In genomic region chr6:12401200-12401599, GRCh38 we compare ENCODE assay signal across 22 cellular contexts.
A peak's percentile ranks its signal among the peaks of the same experiment; 100 is the strongest.
DNase-seq lines count a peak whose midpoint lies in the region; ATAC-seq, FAIRE-seq and TF ChIP-seq lines count a peak whose summit lies in the region.
"Had no signal": no experiment of that assay in that cellular context is flagged by ENCODE, and none has a peak within 500 bp of the region (broad histone marks: within the 10 kb centered on the region; RNA-seq: fewer than 3 reads in every experiment).

No MANE protein-coding gene starts in this region.

- TF ChIP-seq POLR2A in HepG2 (IDR thresholded peaks at IDR 0.05; ENCODE audit: insufficient read depth in 1 of 2, low read depth in 2 of 2, low read length in 2 of 2) = no peak
- TF ChIP-seq POLR2A in GM12892 (IDR thresholded peaks at IDR 0.05; ENCODE audit: low read depth, low read length) = no peak

- CTCF ChIA-PET in HepG2 (lab: Yijun Ruan, JAX; ENCODE audit: low intra/inter-chr PET ratio, low total read pairs) = no interaction called here

- intact Hi-C loops in HepG2 (cut with micrococcal nuclease; ENCODE audit: unreplicated experiment) = no loop called here

- no peak overlapping the region for H3K27ac ChIP-seq in liver (ENCODE audit: low read depth in 1 of 2, low read length in 2 of 2)
- no peak overlapping the region for H3K27ac ChIP-seq in HepG2 (ENCODE audit: extremely low read length, insufficient read depth, low read length)

- H3K79me2 ChIP-seq in HepG2 (ENCODE audit: insufficient read depth, low read length) = no peaks in the 10 kb centered on the region

- no peak for TF ChIP-seq EP300 in HepG2 (IDR thresholded peaks at IDR 0.05; ENCODE audit: low read depth in 2 of 2, low read length in 2 of 2)
- TF ChIP-seq EP300 in HepG2 (CRISPR knock-in tag; IDR thresholded peaks at IDR 0.05; ENCODE audit: borderline replicate concordance) = no peak

- no peaks in the 10 kb centered on the region for H3K9me3 ChIP-seq in liver (ENCODE audit: control insufficient read depth in 4 of 4, low read length in 3 of 4)
- H3K9me3 ChIP-seq in HepG2 (ENCODE audit: low read length) = no peaks in the 10 kb centered on the region
- H3K9me3 ChIP-seq: BE2C had no signal

- no peaks in the 10 kb centered on the region for H3K27me3 ChIP-seq in liver (ENCODE audit: control insufficient read depth in 4 of 4, insufficient read depth in 4 of 4, low read length in 3 of 4)
- peaks cover 0 to 1% of the 10 kb centered on the region in 2 experiments; a peak in 1 of 5 replicates for H3K27me3 ChIP-seq in HepG2 (ENCODE audit: control insufficient read depth in 1 of 2, insufficient read depth in 2 of 2, low read length in 2 of 2)
- H3K27me3 ChIP-seq: BE2C had no signal

- FAIRE-seq in HepG2 (lab: Jason Lieb, UNC) (no peak), GM12892 (lab: Jason Lieb, UNC) (no peak)
- FAIRE-seq: A204.1, H1 had no signal

- H3K4me2 ChIP-seq in HepG2 (ENCODE audit: low read depth, low read length) = no peak overlapping the region

- H3K9ac ChIP-seq in liver (ENCODE audit: low read depth in 1 of 2, low read length in 2 of 2) (no peak overlapping the region), HepG2 (ENCODE audit: insufficient read depth, low read depth, low read length) (no peak overlapping the region)

- in situ Hi-C loops in HepG2 (cut with HindIII; ENCODE audit: extremely low pct_ligation_motif_present, low pct_unique_long_range_greater_than_20kb) = no loop called here

- POLR2A ChIA-PET in HepG2 (lab: Yijun Ruan, JAX) = no interaction called here

- ATAC-seq in HepG2 (no peak), GM18907 (IDR thresholded peaks at IDR 0.05; ENCODE audit: unreplicated experiment) (no peak), GM18519 (IDR thresholded peaks at IDR 0.05; ENCODE audit: low FRiP score, unreplicated experiment) (no peak)

- no peak for DNase-seq in HepG2 (ENCODE audit: low spot score)
- DNase-seq in fibroblast of peridontal ligament (ENCODE audit: extremely low read depth) = peak; percentile 24
- peak; percentile 1 for DNase-seq in midbrain (lab: John Stamatoyannopoulos, UW)
- DNase-seq in activated CD4-positive, CD25-positive, alpha-beta regulatory T cell treated with anti-CD3 and anti-CD28 coated beads, Interleukin-2, amount 50 U/mL, for 72 hours = no peak
- DNase-seq in GM12892 (ENCODE audit: insufficient read length) = no peak
- DNase-seq: BE2C; CD4-positive, CD25-positive, alpha-beta regulatory T cell; COR-L47; DMS 273 treated with DMSO at 0.1 percent for 48 hours; DND-41; KBM-7; NCI-H1105 treated with DMSO at 0.1 percent for 48 hours; NCI-H1694; NCI-H2081 treated with DMSO at 0.1 percent for 48 hours; NCI-H774; OCI-M1; SIG-M5 had no signal

- H4K20me1 ChIP-seq in HepG2 (ENCODE audit: insufficient read depth, low read length) = no peaks in the 10 kb centered on the region

- no TSS peak for BruUV-seq in HepG2 (replicated peaks; lab: Mats Ljungman, UMichigan)

- TF ChIP-seq RAD21 in liver (IDR thresholded peaks at IDR 0.05) = no peak
- TF ChIP-seq RAD21 in HepG2 (CRISPR knock-in tag; IDR thresholded peaks at IDR 0.05) = no peak

- H2AFZ ChIP-seq in HepG2 (ENCODE audit: low read length) = no peak overlapping the region

- TF ChIP-seq CTCF in liver (IDR thresholded peaks at IDR 0.05; ENCODE audit: low read depth, low read length, missing input control) (no peak), HepG2 (CRISPR knock-in tag; IDR thresholded peaks at IDR 0.05) (no peak)

- 63% methylated on average over 3 of the region's 3 CpGs for WGBS in liver
- WGBS in HepG2 (ENCODE audit: low lambda C conversion rate) = 8% methylated on average over 3 of the region's 3 CpGs

- no peak overlapping the region for H3K4me3 ChIP-seq in liver (ENCODE audit: low read depth in 1 of 3, low read length in 3 of 3)
- H3K4me3 ChIP-seq in HepG2 (replicated peaks in 1 of 3; ENCODE audit: insufficient read depth in 1 of 3, low read depth in 2 of 3, low read length in 3 of 3) = no peak overlapping the region

- H3K4me1 ChIP-seq in liver (ENCODE audit: control insufficient read depth in 4 of 4, insufficient read depth in 4 of 4, low read length in 3 of 4) = no peaks in the 10 kb centered on the region
- H3K4me1 ChIP-seq in HepG2 (ENCODE audit: insufficient read depth, low read length) = no peaks in the 10 kb centered on the region
- H3K4me1 ChIP-seq: BE2C had no signal

- H3K36me3 ChIP-seq in liver (ENCODE audit: control insufficient read depth in 4 of 4, insufficient read depth in 3 of 4, low read depth in 1 of 4, low read length in 3 of 4) (no peaks in the 10 kb centered on the region), HepG2 (replicated peaks in 1 of 2; ENCODE audit: control insufficient read depth in 1 of 2, insufficient read depth in 2 of 2, low read length in 2 of 2) (no peaks in the 10 kb centered on the region)
- H3K36me3 ChIP-seq: BE2C had no signal

TF ChIP-seq in liver, 16 proteins besides CTCF, POLR2A, EP300 and RAD21:
- TF ChIP-seq NR2F2 (IDR thresholded peaks at IDR 0.05) = peak; percentile 87
- no peak for TF ChIP-seq REST (IDR thresholded peaks at IDR 0.05)

TF ChIP-seq in HepG2, 621 proteins besides CTCF, POLR2A, EP300 and RAD21:
- no peak for TF ChIP-seq ZNF7 (CRISPR knock-in tag; IDR thresholded peaks at IDR 0.05)
- TF ChIP-seq ZNF749 (CRISPR knock-in tag; IDR thresholded peaks at IDR 0.05; ENCODE audit: borderline replicate concordance) = no peak

Comparison
In these comparisons a context has a peak if more than half of its experiments do, and no peak if none do; other contexts are left out.
1. DNase-seq: peak in fibroblast of peridontal ligament (single experiment) and midbrain (single experiment); none in HepG2 (single experiment), activated CD4-positive, CD25-positive, alpha-beta regulatory T cell treated with anti-CD3 and anti-CD28 coated beads, Interleukin-2, amount 50 U/mL, for 72 hours (single experiment) and GM12892 (single experiment).